14 cellular contexts compared by ENCODE assay signal in the genomic region with DNA sequence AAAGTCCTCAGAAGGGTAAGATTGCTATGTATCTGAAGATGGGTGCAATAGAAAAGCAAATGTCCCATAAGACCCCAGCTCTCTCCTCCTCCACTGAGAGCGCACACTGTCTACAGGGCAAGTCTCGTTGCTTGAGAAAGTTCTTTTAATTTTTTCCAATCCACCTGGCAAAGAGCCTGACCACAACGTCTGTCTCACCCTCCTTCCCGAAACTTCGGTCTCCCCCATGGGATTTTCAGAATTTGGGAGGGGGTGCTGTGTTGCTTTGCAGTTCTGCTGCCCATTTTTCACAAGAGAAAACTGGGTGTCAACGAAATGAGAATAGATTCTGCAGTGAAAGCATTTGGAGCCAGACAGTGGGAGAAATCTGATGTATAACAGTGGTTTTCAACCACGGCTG.
"Had no signal": no experiment of that assay in that cellular context is flagged by ENCODE, and none has a peak within 500 bp of the region (broad histone marks: within the 10 kb centered on the region; RNA-seq: fewer than 3 reads in every experiment).

No MANE protein-coding gene starts in this region.

- H3K36me3 Mint-ChIP-seq: stimulated activated naive B cell treated with anti-CD40 and anti-IgM and Interleukin-4, amounts not matched to agents 10 μg/mL and 1 μg/mL and 100 μg/mL, for 72 hours had no signal

- H3K27ac Mint-ChIP-seq: activated naive CD4-positive, alpha-beta T cell treated with anti-CD3 and anti-CD28 coated beads for 36 hours; activated naive CD8-positive, alpha-beta T cell treated with anti-CD3 and anti-CD28 coated beads, Interleukin-2, amount 50 U/mL, for 24 hours; activated T-helper 2 cell treated with anti-CD3 and anti-CD28 coated beads, Interferon-gamma antibody, Interleukin-2, Interleukin-4, amounts not matched to agents 10 μg/mL and 5 μg/mL and 100 μg/mL, durations not matched to agents 14 hours and 24 hours and 36 hours; stimulated activated naive B cell treated with anti-CD40 and anti-IgM and Interleukin-4, amounts not matched to agents 10 μg/mL and 1 μg/mL and 100 μg/mL, for 72 hours had no signal

- H3K9me3 Mint-ChIP-seq: activated naive CD4-positive, alpha-beta T cell treated with anti-CD3 and anti-CD28 coated beads for 36 hours; activated naive CD8-positive, alpha-beta T cell treated with anti-CD3 and anti-CD28 coated beads, Interleukin-2, amount 50 U/mL, for 24 hours; activated T-helper 2 cell treated with anti-CD3 and anti-CD28 coated beads, Interferon-gamma antibody, Interleukin-2, Interleukin-4, amounts not matched to agents 10 μg/mL and 5 μg/mL and 100 μg/mL, durations not matched to agents 14 hours and 24 hours and 36 hours; stimulated activated naive B cell treated with anti-CD40 and anti-IgM and Interleukin-4, amounts not matched to agents 10 μg/mL and 1 μg/mL and 100 μg/mL, for 72 hours had no signal

- H3K27me3 ChIP-seq: ascending aorta, cardiac muscle cell, heart right ventricle, tibial nerve had no signal

- DNase-seq: activated CD4-positive, alpha-beta T cell treated with anti-CD3 and anti-CD28 coated beads for 1 hour; activated CD4-positive, alpha-beta T cell treated with anti-CD3 and anti-CD28 coated beads, Interleukin-2, amount 50 U/mL, for 4 hours; activated naive CD4-positive, alpha-beta T cell treated with anti-CD3 and anti-CD28 coated beads for 36 hours; activated naive CD8-positive, alpha-beta T cell treated with anti-CD3 and anti-CD28 coated beads, Interleukin-2, amount 50 U/mL, for 24 hours; foreskin melanocyte; heart right ventricle; left colon; midbrain; stimulated activated naive B cell treated with anti-CD40 and anti-IgM and Interleukin-4, amounts not matched to agents 10 μg/mL and 1 μg/mL and 100 μg/mL, for 72 hours had no signal

- H3K4me3 ChIP-seq: ascending aorta, cardiac muscle cell, heart right ventricle, lung, tibial nerve had no signal

- H3K9me3 ChIP-seq: ascending aorta, heart right ventricle, tibial nerve had no signal

- H3K36me3 ChIP-seq: ascending aorta, cardiac muscle cell, heart right ventricle, tibial nerve had no signal

- ATAC-seq: activated naive CD8-positive, alpha-beta T cell treated with anti-CD3 and anti-CD28 coated beads, Interleukin-2, amount 50 U/mL, for 24 hours; heart right ventricle; left colon; stimulated activated naive B cell treated with anti-CD40 and anti-IgM and Interleukin-4, amounts not matched to agents 10 μg/mL and 1 μg/mL and 100 μg/mL, for 72 hours had no signal

- H3K27me3 Mint-ChIP-seq: activated naive CD8-positive, alpha-beta T cell treated with anti-CD3 and anti-CD28 coated beads, Interleukin-2, amount 50 U/mL, for 24 hours; stimulated activated naive B cell treated with anti-CD40 and anti-IgM and Interleukin-4, amounts not matched to agents 10 μg/mL and 1 μg/mL and 100 μg/mL, for 72 hours had no signal

- H3K27ac ChIP-seq: ascending aorta, cardiac muscle cell, heart right ventricle, tibial nerve had no signal

- H3K4me3 Mint-ChIP-seq: activated naive CD4-positive, alpha-beta T cell treated with anti-CD3 and anti-CD28 coated beads for 36 hours; activated naive CD8-positive, alpha-beta T cell treated with anti-CD3 and anti-CD28 coated beads, Interleukin-2, amount 50 U/mL, for 24 hours; stimulated activated naive B cell treated with anti-CD40 and anti-IgM and Interleukin-4, amounts not matched to agents 10 μg/mL and 1 μg/mL and 100 μg/mL, for 72 hours had no signal
